Comparison of ENCODE assay signal across 28 cellular contexts in genomic region chr3:9940746-9941145, GRCh38.
"Had no signal": no experiment of that assay in that cellular context is flagged by ENCODE, and none has a peak within 500 bp of the region (broad histone marks: within the 10 kb centered on the region; RNA-seq: fewer than 3 reads in every experiment).

No MANE protein-coding gene starts in this region.

- H3K4me3 Mint-ChIP-seq: dendritic cell treated with granulocyte-macrophage colony-stimulating factor and Interleukin-4, amounts not matched to agents 40 ng/mL and 50 ng/mL, for 4 days; effector memory CD8-positive, alpha-beta T cell; endodermal cell; mesothelial cell of epicardium; naive B cell had no signal

- DNase-seq: colonic mucosa; cortex of kidney; effector CD8-positive, alpha-beta T cell; effector memory CD8-positive, alpha-beta T cell; endodermal cell; erythroblast; esophagus squamous epithelium; foreskin fibroblast; foreskin melanocyte; gastrocnemius medialis; glutamatergic neuron; head of caudate nucleus; heart right ventricle; hippocampal formation; left cardiac atrium; left lung; left ventricle myocardium superior; lower lobe of right lung; mesenchymal stem cell; mucosa of descending colon; naive B cell had no signal

- H3K27ac ChIP-seq: colonic mucosa, epithelial cell of prostate, esophagus squamous epithelium, gastrocnemius medialis, heart right ventricle, left lung, lower lobe of right lung had no signal

- H3K9me3 ChIP-seq: colonic mucosa, esophagus squamous epithelium, gastrocnemius medialis, heart right ventricle, left lung, lower lobe of right lung, mucosa of descending colon had no signal

- H3K4me3 ChIP-seq: colonic mucosa, esophagus squamous epithelium, gastrocnemius medialis, heart right ventricle, left lung, lower lobe of right lung, mucosa of descending colon had no signal

- H3K9me3 Mint-ChIP-seq: dendritic cell treated with granulocyte-macrophage colony-stimulating factor and Interleukin-4, amounts not matched to agents 40 ng/mL and 50 ng/mL, for 4 days; effector memory CD8-positive, alpha-beta T cell; mesothelial cell of epicardium; naive B cell had no signal

- H3K27me3 ChIP-seq: colonic mucosa, esophagus squamous epithelium, gastrocnemius medialis, heart right ventricle, left lung had no signal

- ATAC-seq: effector memory CD8-positive, alpha-beta T cell; esophagus mucosa; gastrocnemius medialis; heart right ventricle; left cardiac atrium; left lung; left ventricle myocardium superior; lower lobe of right lung; mucosa of descending colon had no signal

- H3K27me3 Mint-ChIP-seq: dendritic cell treated with granulocyte-macrophage colony-stimulating factor and Interleukin-4, amounts not matched to agents 40 ng/mL and 50 ng/mL, for 4 days; effector memory CD8-positive, alpha-beta T cell; naive B cell had no signal

- H3K4me1 Mint-ChIP-seq: endodermal cell, mesothelial cell of epicardium had no signal

- H3K27ac Mint-ChIP-seq: dendritic cell treated with granulocyte-macrophage colony-stimulating factor and Interleukin-4, amounts not matched to agents 40 ng/mL and 50 ng/mL, for 4 days; effector memory CD8-positive, alpha-beta T cell; endodermal cell; mesothelial cell of epicardium had no signal

- H3K4me1 ChIP-seq: colonic mucosa had no signal

- FAIRE-seq: endometrium, islet of Langerhans, keratinocyte had no signal

- H3K36me3 ChIP-seq: colonic mucosa had no signal
